Comparison of ENCODE assay signal across 7 cellular contexts in the genomic region with DNA sequence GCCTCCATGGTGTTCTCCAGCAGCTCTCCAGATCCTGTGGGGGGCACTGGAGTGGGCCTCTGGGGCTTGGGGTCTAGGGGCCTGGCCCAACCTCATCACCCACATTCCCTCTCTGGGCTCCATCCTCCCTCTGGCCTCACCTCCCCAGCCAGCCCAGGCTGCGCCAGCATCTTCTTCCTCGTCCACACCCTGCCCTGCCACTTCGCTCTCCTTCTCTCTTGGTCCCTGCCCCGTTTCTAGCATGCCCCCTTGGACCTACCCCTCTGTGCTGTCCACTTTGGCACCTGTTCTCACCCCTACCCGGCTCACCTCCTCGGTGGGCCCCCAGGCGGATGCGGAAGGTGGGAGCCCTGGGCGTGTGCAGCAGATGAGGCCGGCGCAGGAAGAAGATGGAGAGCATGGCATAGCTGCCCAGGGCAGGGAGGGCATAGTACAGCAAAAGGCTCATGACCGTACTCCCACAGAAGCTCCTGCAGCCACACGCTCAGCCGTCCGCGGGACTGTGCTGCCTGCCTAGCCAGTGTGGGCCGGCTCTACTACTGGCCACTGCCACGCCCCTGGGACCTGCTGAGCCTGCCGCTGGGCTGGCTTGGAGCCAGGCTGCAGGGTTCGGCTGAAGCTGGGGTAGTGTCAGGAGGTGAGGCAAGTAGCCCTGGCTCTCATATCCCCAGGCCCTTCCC. TPM values are rescaled to one million over a fixed set of nuclear protein-coding genes. Genes with fewer than 3 reads are reported as not detected.
DNase-seq lines count a peak whose midpoint lies in the region; ATAC-seq, FAIRE-seq and TF ChIP-seq lines count a peak whose summit lies in the region.

A gene with protein sequence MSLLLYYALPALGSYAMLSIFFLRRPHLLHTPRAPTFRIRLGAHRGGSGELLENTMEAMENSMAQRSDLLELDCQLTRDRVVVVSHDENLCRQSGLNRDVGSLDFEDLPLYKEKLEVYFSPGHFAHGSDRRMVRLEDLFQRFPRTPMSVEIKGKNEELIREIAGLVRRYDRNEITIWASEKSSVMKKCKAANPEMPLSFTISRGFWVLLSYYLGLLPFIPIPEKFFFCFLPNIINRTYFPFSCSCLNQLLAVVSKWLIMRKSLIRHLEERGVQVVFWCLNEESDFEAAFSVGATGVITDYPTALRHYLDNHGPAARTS (minus strand): TSS at position 507 of the 680 bp plus-strand sequence. CDS start 59 bp downstream, at position 448.

- H3K27ac ChIP-seq in RWPE1, result peak within 1 kb of the TSS; percentile 65

- CTCF ChIA-PET in RWPE1 (lab: Yijun Ruan, JAX), result interaction anchor here (0.5 to 2.7 kb wide), 4 partner anchors 8 to 73 kb away, joined by 3 to 11 read pairs (median 5); a partner anchor contains a TSS

- POLR2A ChIA-PET in RWPE1 (lab: Yijun Ruan, JAX; ENCODE audit: low non-redundant PET), result interaction anchor here (0.7 kb wide), 1 partner anchor 48 kb away, joined by 3 read pairs; a partner anchor contains a TSS

- H3K36me3 Mint-ChIP-seq in glutamatergic neuron (ENCODE audit: unreplicated experiment), result no peaks in the 10 kb centered on the region
- H3K36me3 Mint-ChIP-seq in stimulated activated effector memory CD8-positive, alpha-beta T cell treated with anti-CD3 and anti-CD28 coated beads, Interleukin-12 subunit alpha, Interleukin-12 subunit beta, amount 100 ng/mL, for 72 hours, result peaks cover 48% of the 10 kb centered on the region

- peaks cover 3% of the 10 kb centered on the region for H3K27me3 Mint-ChIP-seq in glutamatergic neuron (ENCODE audit: unreplicated experiment)

- peaks cover 6% of the 10 kb centered on the region for H3K9me3 Mint-ChIP-seq in glutamatergic neuron (ENCODE audit: unreplicated experiment)
- no peaks in the 10 kb centered on the region for H3K9me3 Mint-ChIP-seq in stimulated activated effector memory CD8-positive, alpha-beta T cell treated with anti-CD3 and anti-CD28 coated beads, Interleukin-12 subunit alpha, Interleukin-12 subunit beta, amount 100 ng/mL, for 72 hours

- peak; percentile 70 for DNase-seq in H54 (ENCODE audit: insufficient read length, low spot score)
- DNase-seq in RWPE1 (ENCODE audit: low spot score), result no peak
- DNase-seq in glutamatergic neuron, result no peak
- no peak for DNase-seq in stimulated activated effector memory CD8-positive, alpha-beta T cell treated with anti-CD3 and anti-CD28 coated beads, Interleukin-12 subunit alpha, Interleukin-12 subunit beta, amount 100 ng/mL, for 72 hours (ENCODE audit: low spot score in 2 of 2)
- DNase-seq in DMS79 treated with DMSO at 0.1 percent for 48 hours (lab: John Stamatoyannopoulos, UW), result no peak

- H3K27ac Mint-ChIP-seq in glutamatergic neuron (ENCODE audit: unreplicated experiment), result no peak within 1 kb of the TSS
- peak within 1 kb of the TSS; percentile 76 for H3K27ac Mint-ChIP-seq in stimulated activated effector memory CD8-positive, alpha-beta T cell treated with anti-CD3 and anti-CD28 coated beads, Interleukin-12 subunit alpha, Interleukin-12 subunit beta, amount 100 ng/mL, for 72 hours

- no peak for FAIRE-seq in H54 (lab: Jason Lieb, UNC)

- no peak for TF ChIP-seq POLR2A in H54 (IDR thresholded peaks at IDR 0.05; ENCODE audit: low read depth, low read length)

- peaks cover 3% of the 10 kb centered on the region for H3K4me1 Mint-ChIP-seq in glutamatergic neuron (ENCODE audit: low read depth, unreplicated experiment)
- peaks cover 27% of the 10 kb centered on the region for H3K4me1 Mint-ChIP-seq in stimulated activated effector memory CD8-positive, alpha-beta T cell treated with anti-CD3 and anti-CD28 coated beads, Interleukin-12 subunit alpha, Interleukin-12 subunit beta, amount 100 ng/mL, for 72 hours

- TF ChIP-seq CTCF in RWPE1 (conservative IDR thresholded peaks at IDR 0.05; ENCODE audit: low read depth) (0 out of 2 replicates have a peak, but pooled peaks have one; percentile 20), glutamatergic neuron (IDR thresholded peaks at IDR 0.05; ENCODE audit: partially characterized antibody, unreplicated experiment) (peak; percentile 20)

- ATAC-seq in stimulated activated effector memory CD8-positive, alpha-beta T cell treated with anti-CD3 and anti-CD28 coated beads, Interleukin-12 subunit alpha, Interleukin-12 subunit beta, amount 100 ng/mL, for 72 hours, result peak; percentile 2
- ATAC-seq in GM19351 (IDR thresholded peaks at IDR 0.05; ENCODE audit: unreplicated experiment), result no peak
- ATAC-seq in GM18868 (IDR thresholded peaks at IDR 0.05; ENCODE audit: unreplicated experiment), result no peak

- H3K4me3 Mint-ChIP-seq in glutamatergic neuron (ENCODE audit: unreplicated experiment), result peak within 1 kb of the TSS; percentile 30
- no peak within 1 kb of the TSS for H3K4me3 Mint-ChIP-seq in stimulated activated effector memory CD8-positive, alpha-beta T cell treated with anti-CD3 and anti-CD28 coated beads, Interleukin-12 subunit alpha, Interleukin-12 subunit beta, amount 100 ng/mL, for 72 hours

RNA-seq across cellular contexts. Expression of the gene that starts here (rescaled TPM):
- total RNA-seq in glutamatergic neuron (ENCODE audit: unreplicated experiment), result 4.9 TPM
